In genomic region chr4:160193787-160194186, GRCh38 we compare ENCODE assay signal across 7 cellular contexts.
"Had no signal": no experiment of that assay in that cellular context is flagged by ENCODE, and none has a peak within 500 bp of the region (broad histone marks: within the 10 kb centered on the region; RNA-seq: fewer than 3 reads in every experiment).

No MANE protein-coding gene starts in this region.

- DNase-seq: GM23248, H7, HCEC 1CT, HFFc6, IMR-90, KG1 had no signal

- H3K27ac Mint-ChIP-seq: HFFc6 had no signal

- H3K27ac ChIP-seq: GM23248 had no signal

- H3K4me3 ChIP-seq: GM23248, K562 had no signal

- ATAC-seq: K562 had no signal

- H3K9ac ChIP-seq: GM23248 had no signal

- H3K4me3 Mint-ChIP-seq: HFFc6 had no signal

- H2AFZ ChIP-seq: GM23248 had no signal
